ENCODE assay signal across 25 cellular contexts in genomic region chr21:26522704-26523103, GRCh38. TPM values are rescaled to one million over a fixed set of nuclear protein-coding genes. Genes with fewer than 3 reads are reported as not detected.
"Had no signal": no experiment of that assay in that cellular context is flagged by ENCODE, and none has a peak within 500 bp of the region (broad histone marks: within the 10 kb centered on the region; RNA-seq: fewer than 3 reads in every experiment).

No MANE protein-coding gene starts in this region.

- DNase-seq: cerebellar nuclear complex; effector CD8-positive, alpha-beta T cell; endodermal cell; foreskin keratinocyte; heart right ventricle; hippocampal formation; kidney glomerular epithelial cell; left colon; mesenchymal stem cell; naive thymus-derived CD8-positive, alpha-beta T cell; nephron progenitor cell; nucleus accumbens; right cardiac atrium; sigmoid colon; stimulated activated CD4-positive, alpha-beta T cell treated with anti-CD3 and anti-CD28 coated beads, Interleukin-2, amount 100 ng/mL, for 24 hours; stimulated activated CD4-positive, alpha-beta T cell treated with anti-CD3 and anti-CD28 coated beads, Interleukin-4, amount 100 ng/mL, for 24 hours; stimulated activated naive CD4-positive, alpha-beta T cell treated with Interleukin-2 at 50 U/mL for 16 hours; stomach; thyroid gland had no signal

- ATAC-seq: foreskin keratinocyte; gastroesophageal sphincter; left colon; naive thymus-derived CD8-positive, alpha-beta T cell; right cardiac atrium; stimulated activated effector memory CD8-positive, alpha-beta T cell treated with anti-CD3 and anti-CD28 coated beads, Interleukin-12 subunit alpha, Interleukin-12 subunit beta, amount 100 ng/mL, for 72 hours had no signal

- H3K27ac ChIP-seq: esophagus muscularis mucosa, foreskin keratinocyte, gastroesophageal sphincter, prostate gland, sigmoid colon, stomach, thyroid gland had no signal

- H3K4me1 ChIP-seq: esophagus muscularis mucosa, foreskin keratinocyte, gastroesophageal sphincter, prostate gland, sigmoid colon, stomach, thyroid gland had no signal

- H3K36me3 ChIP-seq: esophagus muscularis mucosa, gastroesophageal sphincter, prostate gland, sigmoid colon, stomach, thyroid gland had no signal

- H3K27me3 ChIP-seq: esophagus muscularis mucosa, foreskin keratinocyte, gastroesophageal sphincter, heart right ventricle, sigmoid colon, stomach, thyroid gland had no signal

- H3K4me3 ChIP-seq: esophagus muscularis mucosa, gastroesophageal sphincter, heart right ventricle, lung, prostate gland, sigmoid colon, stomach, thyroid gland had no signal

- H3K9me3 ChIP-seq: prostate gland, sigmoid colon, thyroid gland had no signal

RNA-seq across cellular contexts. Expression of gene CYYR1, which starts 50.4 kb away (rescaled TPM):
- total RNA-seq: naive thymus-derived CD8-positive, alpha-beta T cell had no signal
- polyA plus RNA-seq: fibroblast of lung; naive thymus-derived CD8-positive, alpha-beta T cell had no signal
